1 cellular context compared by ENCODE assay signal in genomic region chr6:299050-299980, GRCh38.
A peak's percentile ranks its signal among the peaks of the same experiment; 100 is the strongest.
TF ChIP-seq lines count a peak whose summit lies in the region.

No MANE protein-coding gene starts in this region.

TF ChIP-seq in GM12878, 131 proteins besides CTCF, POLR2A, EP300 and RAD21:
- TF ChIP-seq CREM (IDR thresholded peaks at IDR 0.05; ENCODE audit: low read depth) (no peak), STAT3 (IDR thresholded peaks at IDR 0.05; ENCODE audit: low read depth, low read length) (0 out of 2 replicates have a peak, but pooled peaks have one; percentile 26), KDM1A (IDR thresholded peaks at IDR 0.05; ENCODE audit: borderline replicate concordance) (no peak), BCL11A (IDR thresholded peaks at IDR 0.05; ENCODE audit: low read depth, low read length) (no peak), E2F4 (IDR thresholded peaks at IDR 0.05; ENCODE audit: low read depth, low read length) (0 out of 2 replicates have a peak, but pooled peaks have one; percentile 14), STAT1 (conservative IDR thresholded peaks at IDR 0.05) (no peak), GATAD2B (conservative IDR thresholded peaks at IDR 0.05; ENCODE audit: low read depth) (no peak), RELB (IDR thresholded peaks at IDR 0.05; ENCODE audit: low read depth) (0 out of 2 replicates have a peak, but pooled peaks have one; percentile 11), NKRF (conservative IDR thresholded peaks at IDR 0.05) (no peak), WRNIP1 (IDR thresholded peaks at IDR 0.05; ENCODE audit: borderline replicate concordance, low read depth, low read length) (0 out of 2 replicates have a peak, but pooled peaks have one; percentile 94), MAX (IDR thresholded peaks at IDR 0.05; ENCODE audit: low read depth, low read length) (no peak), ZBED1 (IDR thresholded peaks at IDR 0.05; ENCODE audit: borderline replicate concordance) (0 out of 2 replicates have a peak, but pooled peaks have one; percentile 4), RELA (IDR thresholded peaks at IDR 0.05; ENCODE audit: borderline replicate concordance, partially characterized antibody) (peak; percentile 35), HDGF (IDR thresholded peaks at IDR 0.05) (no peak), CREB1 (IDR thresholded peaks at IDR 0.05; ENCODE audit: low read depth) (no peak)
